In the genomic region with DNA sequence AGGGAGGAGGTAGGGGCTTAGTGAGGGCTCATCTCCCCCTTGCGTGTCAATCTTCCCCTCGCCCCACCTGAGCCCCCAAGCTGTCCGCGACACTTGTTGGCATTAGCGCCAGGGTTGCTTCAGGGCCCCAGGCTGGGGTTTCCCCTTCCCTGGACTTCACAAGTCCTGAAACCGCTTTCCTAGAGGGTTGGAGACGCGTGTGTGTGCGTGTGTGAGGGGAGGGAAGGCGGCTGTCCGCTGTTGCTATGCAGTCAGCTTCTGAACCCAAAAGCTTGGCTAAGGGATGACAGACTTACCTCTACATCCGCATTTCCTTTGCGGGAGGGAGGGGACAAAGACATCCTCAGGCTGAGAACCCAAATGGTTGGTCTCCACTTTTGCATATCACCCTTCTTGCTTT, we compare ENCODE assay signal across 9 cellular contexts.
A peak's percentile ranks its signal among the peaks of the same experiment; 100 is the strongest.
DNase-seq lines count a peak whose midpoint lies in the region.
"Had no signal": no experiment of that assay in that cellular context is flagged by ENCODE, and none has a peak within 500 bp of the region (broad histone marks: within the 10 kb centered on the region; RNA-seq: fewer than 3 reads in every experiment).

No MANE protein-coding gene starts in this region.

- peak; percentile 18 for DNase-seq in NCI-H510A treated with DMSO at 0.1 percent for 48 hours (lab: John Stamatoyannopoulos, UW)
- DNase-seq in NCI-H510A (lab: John Stamatoyannopoulos, UW), result no peak
- DNase-seq in NCI-H146 treated with DMSO at 0.1 percent for 48 hours (lab: John Stamatoyannopoulos, UW; ENCODE audit: unreplicated experiment), result peak; percentile 12
- peak; percentile 57 for DNase-seq in retina
- no peak for DNase-seq in superior temporal gyrus (ENCODE audit: extremely low spot score)
- no peak for DNase-seq in NCI-H1694 (lab: John Stamatoyannopoulos, UW)
- DNase-seq in Kasumi-1 (lab: John Stamatoyannopoulos, UW), result no peak
- DNase-seq: uterus had no signal

- no peaks in the 10 kb centered on the region for H3K9me3 Mint-ChIP-seq in dendritic cell treated with granulocyte-macrophage colony-stimulating factor and Interleukin-4, amounts not matched to agents 40 ng/mL and 50 ng/mL, for 4 days

- H3K4me1 Mint-ChIP-seq in dendritic cell treated with granulocyte-macrophage colony-stimulating factor and Interleukin-4, amounts not matched to agents 40 ng/mL and 50 ng/mL, for 4 days (ENCODE audit: low read depth), result peaks cover 46% of the 10 kb centered on the region

- no peak overlapping the region for H3K27ac Mint-ChIP-seq in dendritic cell treated with granulocyte-macrophage colony-stimulating factor and Interleukin-4, amounts not matched to agents 40 ng/mL and 50 ng/mL, for 4 days

- no peaks in the 10 kb centered on the region for H3K36me3 Mint-ChIP-seq in dendritic cell treated with granulocyte-macrophage colony-stimulating factor and Interleukin-4, amounts not matched to agents 40 ng/mL and 50 ng/mL, for 4 days (ENCODE audit: low read depth)

- peaks cover 60% of the 10 kb centered on the region for H3K27me3 Mint-ChIP-seq in dendritic cell treated with granulocyte-macrophage colony-stimulating factor and Interleukin-4, amounts not matched to agents 40 ng/mL and 50 ng/mL, for 4 days

- intact Hi-C loops in dendritic cell treated with granulocyte-macrophage colony-stimulating factor and Interleukin-4, amounts not matched to agents 40 ng/mL and 50 ng/mL, for 4 days (cut with micrococcal nuclease), result no loop called here

- peak overlapping the region; percentile 30 for H3K4me3 Mint-ChIP-seq in dendritic cell treated with granulocyte-macrophage colony-stimulating factor and Interleukin-4, amounts not matched to agents 40 ng/mL and 50 ng/mL, for 4 days

Comparison
In these comparisons a context has a peak if more than half of its experiments do, and no peak if none do; other contexts are left out.
1. DNase-seq: peak in NCI-H510A treated with DMSO at 0.1 percent for 48 hours (single experiment), NCI-H146 treated with DMSO at 0.1 percent for 48 hours (single experiment) and retina (single experiment); none in NCI-H510A (single experiment), superior temporal gyrus (single experiment), NCI-H1694 (single experiment) and Kasumi-1 (0 of 2).